Comparison of ENCODE assay signal across 9 cellular contexts in genomic region chrX:13005671-13006473, GRCh38. TPM values are rescaled to one million over a fixed set of nuclear protein-coding genes. Genes with fewer than 3 reads are reported as not detected.
A peak's percentile ranks its signal among the peaks of the same experiment; 100 is the strongest.
DNase-seq lines count a peak whose midpoint lies in the region; FAIRE-seq and TF ChIP-seq lines count a peak whose summit lies in the region.
"Had no signal": no experiment of that assay in that cellular context is flagged by ENCODE, and none has a peak within 500 bp of the region (broad histone marks: within the 10 kb centered on the region; RNA-seq: fewer than 3 reads in every experiment).

No MANE protein-coding gene starts in this region.

- H3K36me3 ChIP-seq in GM23248 (ENCODE audit: low read depth): no peaks in the 10 kb centered on the region

- H3K27me3 Mint-ChIP-seq in glutamatergic neuron (ENCODE audit: unreplicated experiment): peaks cover 2% of the 10 kb centered on the region

- peaks cover 17% of the 10 kb centered on the region for H3F3A ChIP-seq in GM23248 (ENCODE audit: insufficient read depth)

- in situ Hi-C loops in GM23248 (cut with MboI): no loop called here

- H3K36me3 Mint-ChIP-seq in glutamatergic neuron (ENCODE audit: unreplicated experiment): no peaks in the 10 kb centered on the region

- H3K27ac Mint-ChIP-seq in glutamatergic neuron (ENCODE audit: unreplicated experiment): no peak overlapping the region

- peak; percentile 94 for FAIRE-seq in GM18507 (lab: Jason Lieb, UNC)

- intact Hi-C loops in posterior vena cava (cut with DNase I): no loop called here

- no peak overlapping the region for H3K4me3 Mint-ChIP-seq in glutamatergic neuron (ENCODE audit: unreplicated experiment)

- peaks cover 28% of the 10 kb centered on the region for H3K4me1 ChIP-seq in GM23248 (ENCODE audit: insufficient read depth)

- H3K9ac ChIP-seq in GM23248: peak overlapping the region; percentile 57

- H3K27ac ChIP-seq in GM23248: peak overlapping the region; percentile 63

- peak overlapping the region; percentile 61 for H3K4me2 ChIP-seq in GM23248 (ENCODE audit: unreplicated experiment)

- H3K9me2 ChIP-seq in GM23248 (ENCODE audit: insufficient read depth): no peaks in the 10 kb centered on the region

- no peaks in the 10 kb centered on the region for H3K79me2 ChIP-seq in GM23248 (ENCODE audit: insufficient read depth)

- 31 to 39% methylated on average over 8 to 9 of the region's 9 CpGs for WGBS in GM23248 (ENCODE audit: low coverage in 1 of 2, low lambda C conversion rate in 2 of 2, missing lambda C conversion rate in 2 of 2), 2 experiments

- H4K20me1 ChIP-seq in GM23248 (ENCODE audit: insufficient read depth): no peaks in the 10 kb centered on the region

- H3K4me1 Mint-ChIP-seq in glutamatergic neuron (ENCODE audit: low read depth, unreplicated experiment): no peaks in the 10 kb centered on the region

- H3K4me3 ChIP-seq in GM23248: no peak overlapping the region

- H3K27me3 ChIP-seq in GM23248 (replicated peaks; ENCODE audit: insufficient read depth): no peaks in the 10 kb centered on the region

- no peak for TF ChIP-seq CTCF in glutamatergic neuron (IDR thresholded peaks at IDR 0.05; ENCODE audit: partially characterized antibody, unreplicated experiment)

- no peaks in the 10 kb centered on the region for H3K9me3 ChIP-seq in GM23248 (ENCODE audit: low read depth)

- no peaks in the 10 kb centered on the region for H3K9me3 Mint-ChIP-seq in glutamatergic neuron (ENCODE audit: unreplicated experiment)

- DNase-seq in GM18507 (ENCODE audit: extremely low spot score, insufficient read length, low read depth) (no peak), GM23248 (peak; percentile 70), NOMO-1 (lab: John Stamatoyannopoulos, UW; ENCODE audit: unreplicated experiment in 2 of 2) (peak; percentile 49 to 79), fibroblast of gingiva (ENCODE audit: low read depth) (peak; percentile 4), NCI-H1694 treated with DMSO at 0.1 percent for 48 hours (lab: John Stamatoyannopoulos, UW) (no peak), glutamatergic neuron (no peak), SW480 (ENCODE audit: low spot score) (no peak), posterior vena cava (ENCODE audit: low spot score) (no peak)

- peak overlapping the region; percentile 41; the same call in 1 of the 2 replicates for H2AFZ ChIP-seq in GM23248

RNA-seq across cellular contexts. Expression of gene TMSB4X, which starts 31.0 kb away (rescaled TPM):
- 3,286 and 6,098 TPM in 2 replicates for total RNA-seq in GM23248 (2014; rRNA removed; shearing (Covaris generic))
- polyA plus RNA-seq in GM23248 (2016; fragmentation: Nextera tagmentation; extraction: Ambion mirVana): 9,088 and 9,298 TPM in 2 replicates
- total RNA-seq in glutamatergic neuron (ENCODE audit: unreplicated experiment): 4,532 TPM
- total RNA-seq in posterior vena cava: 1,000 to 10,000 TPM; 3,954 to 4,090 TPM

RNA-seq across cellular contexts. Expression of gene FAM9C, which starts 38.5 kb away (rescaled TPM):
- not detected in 2 replicates for total RNA-seq in GM23248 (2014; rRNA removed; shearing (Covaris generic))
- not detected in 2 replicates for polyA plus RNA-seq in GM23248 (2016; fragmentation: Nextera tagmentation; extraction: Ambion mirVana)
- total RNA-seq in glutamatergic neuron (ENCODE audit: unreplicated experiment) (not detected), posterior vena cava (under 1 TPM in 1 of 2 donors, not detected in 1; 0.19 TPM)
- polyA plus RNA-seq: esophagus had no signal

Comparison
In these comparisons a context has a peak if more than half of its experiments do, and no peak if none do; other contexts are left out.
1. DNase-seq: peak in GM23248 (single experiment), NOMO-1 (2 of 2) and fibroblast of gingiva (single experiment); none in GM18507 (single experiment), NCI-H1694 treated with DMSO at 0.1 percent for 48 hours (single experiment), glutamatergic neuron (single experiment), SW480 (single experiment) and posterior vena cava (single experiment).